1 cellular context compared by ENCODE assay signal in the genomic region with DNA sequence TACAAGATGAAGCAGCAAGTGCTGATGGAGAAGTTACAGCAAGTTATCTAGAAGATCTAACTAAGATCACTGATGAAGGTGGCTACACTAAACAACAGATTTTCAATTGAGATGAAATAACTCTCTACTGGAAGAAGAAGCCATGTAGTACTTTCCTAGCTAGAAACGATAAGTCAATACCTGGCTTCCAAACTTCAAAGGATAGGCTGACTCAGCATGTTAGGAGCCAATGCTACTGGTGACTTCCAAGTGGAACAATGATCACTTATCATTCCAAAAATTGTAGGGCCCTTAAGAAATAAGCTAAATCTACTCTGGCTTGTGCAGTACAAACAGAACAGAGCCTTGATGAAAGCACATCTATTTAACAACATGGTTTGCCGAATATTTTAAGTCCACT.
TF ChIP-seq lines count a peak whose summit lies in the region.

No MANE protein-coding gene starts in this region.

TF ChIP-seq in K562, 482 proteins besides CTCF, POLR2A, EP300 and RAD21 (continued from another document):
- no peak for TF ChIP-seq CBFA2T3 (IDR thresholded peaks at IDR 0.05)
- TF ChIP-seq MAFF (IDR thresholded peaks at IDR 0.05; ENCODE audit: low read length): peak; percentile 74
- peak; percentile 78 for TF ChIP-seq MAFK (IDR thresholded peaks at IDR 0.05; ENCODE audit: low read length)
- TF ChIP-seq, protein P1, sequence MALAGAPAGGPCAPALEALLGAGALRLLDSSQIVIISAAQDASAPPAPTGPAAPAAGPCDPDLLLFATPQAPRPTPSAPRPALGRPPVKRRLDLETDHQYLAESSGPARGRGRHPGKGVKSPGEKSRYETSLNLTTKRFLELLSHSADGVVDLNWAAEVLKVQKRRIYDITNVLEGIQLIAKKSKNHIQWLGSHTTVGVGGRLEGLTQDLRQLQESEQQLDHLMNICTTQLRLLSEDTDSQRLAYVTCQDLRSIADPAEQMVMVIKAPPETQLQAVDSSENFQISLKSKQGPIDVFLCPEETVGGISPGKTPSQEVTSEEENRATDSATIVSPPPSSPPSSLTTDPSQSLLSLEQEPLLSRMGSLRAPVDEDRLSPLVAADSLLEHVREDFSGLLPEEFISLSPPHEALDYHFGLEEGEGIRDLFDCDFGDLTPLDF (CRISPR knock-in tag; IDR thresholded peaks at IDR 0.05): no peak
- TF ChIP-seq ZNF316 (IDR thresholded peaks at IDR 0.05): peak; percentile 87
- TF ChIP-seq C11orf30 (IDR thresholded peaks at IDR 0.05; ENCODE audit: low read depth): peak; percentile 86
- no peak for TF ChIP-seq SPI1 (IDR thresholded peaks at IDR 0.05; ENCODE audit: borderline replicate concordance, low read depth, low read length)
- peak; percentile 26; the same call in 1 of the 2 replicates for TF ChIP-seq NFE2 (IDR thresholded peaks at IDR 0.05; ENCODE audit: low read depth)
- TF ChIP-seq MAFG (tag; conservative IDR thresholded peaks at IDR 0.05): peak; percentile 81
- TF ChIP-seq IFI16 (CRISPR knock-in tag; IDR thresholded peaks at IDR 0.05): no peak
